In the genomic region with DNA sequence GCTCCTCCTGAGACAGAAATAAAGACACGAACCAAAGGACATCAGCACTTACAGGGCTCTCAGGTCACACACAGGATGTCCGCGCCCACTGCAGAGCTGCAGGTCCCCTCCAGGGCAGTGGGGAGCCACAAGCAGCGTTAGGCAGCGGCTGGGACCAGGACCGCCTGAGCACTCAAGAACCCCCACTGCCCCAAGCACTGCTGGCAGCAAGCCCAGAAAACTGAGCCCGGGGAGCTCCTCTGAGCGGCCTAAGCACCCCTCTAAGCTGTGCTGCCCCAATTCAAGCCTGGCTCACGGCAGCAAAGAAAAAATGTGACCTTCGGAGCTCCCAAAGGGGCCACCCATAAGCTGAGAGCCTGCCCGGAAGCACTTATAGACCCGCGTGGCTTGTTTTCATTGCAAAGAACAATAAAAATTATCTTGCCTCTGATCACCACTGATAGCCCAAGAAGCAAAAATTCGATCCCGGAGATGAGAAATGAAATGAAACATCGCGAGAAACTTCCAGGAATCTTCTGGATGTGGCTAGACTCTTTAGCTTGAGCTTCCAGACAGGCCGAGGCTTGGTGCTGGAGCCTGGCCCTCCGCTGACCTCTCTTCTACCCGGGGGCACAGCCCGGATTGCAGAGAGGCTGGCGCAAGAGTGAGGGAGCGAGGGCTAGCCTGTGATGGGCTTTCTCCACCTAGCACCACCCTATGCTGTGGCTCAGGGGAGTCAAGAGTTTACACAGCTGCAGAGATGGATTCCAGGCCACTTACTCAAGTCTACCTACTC, we compare ENCODE assay signal across 11 cellular contexts. TPM values are rescaled to one million over a fixed set of nuclear protein-coding genes. Genes with fewer than 3 reads are reported as not detected.
DNase-seq lines count a peak whose midpoint lies in the region; ATAC-seq, FAIRE-seq and TF ChIP-seq lines count a peak whose summit lies in the region.
"Had no signal": no experiment of that assay in that cellular context is flagged by ENCODE, and none has a peak within 500 bp of the region (broad histone marks: within the 10 kb centered on the region; RNA-seq: fewer than 3 reads in every experiment).

No MANE protein-coding gene starts in this region.

- DNase-seq in HTR-8/SVneo (ENCODE audit: insufficient read length, low spot score), result peak; percentile 65
- DNase-seq in kidney epithelial cell (ENCODE audit: low read depth), result peak; percentile 70
- peak; percentile 24 to 47 for DNase-seq in thyroid gland
- DNase-seq in NCI-H1092 (lab: John Stamatoyannopoulos, UW), result no peak
- no peak for DNase-seq in activated naive CD4-positive, alpha-beta T cell treated with anti-CD3 and anti-CD28 coated beads for 36 hours
- DNase-seq: activated CD4-positive, alpha-beta memory T cell treated with anti-CD3 and anti-CD28 coated beads, Interleukin-2, amount 10 ng/mL, durations not matched to agents 7 days and 5 days; activated naive CD8-positive, alpha-beta T cell treated with anti-CD3 and anti-CD28 coated beads, Interleukin-2, amount 10 ng/mL, durations not matched to agents 7 days and 5 days; NCI-H187; stimulated activated CD4-positive, alpha-beta T cell treated with anti-CD3 and anti-CD28 coated beads, Interleukin-2, amount 100 ng/mL, for 48 hours had no signal

- CTCF ChIA-PET in activated naive CD4-positive, alpha-beta T cell treated with anti-CD3 and anti-CD28 coated beads for 36 hours (lab: Charles Lee), result interaction anchor here (0.6 to 0.7 kb wide), 2 partner anchors 10 to 1783 kb away, joined by 3 to 6 read pairs; no protein-coding TSS in a partner anchor

- peaks cover 23% of the 10 kb centered on the region for H3K36me3 Mint-ChIP-seq in activated naive CD4-positive, alpha-beta T cell treated with anti-CD3 and anti-CD28 coated beads for 36 hours (ENCODE audit: low read depth)

- H3K36me3 ChIP-seq in kidney epithelial cell (ENCODE audit: control insufficient read depth, insufficient read depth, low read length) (peaks cover 2% of the 10 kb centered on the region), thyroid gland (peaks cover 49 to 52% of the 10 kb centered on the region in 2 donors)

- H3K27me3 ChIP-seq in kidney epithelial cell (ENCODE audit: control insufficient read depth, insufficient read depth, low read length) (no peaks in the 10 kb centered on the region), thyroid gland (no peaks in the 10 kb centered on the region)

- H3K4me1 ChIP-seq in thyroid gland, result peaks cover 4 to 5% of the 10 kb centered on the region in 2 donors

- H3K27me3 Mint-ChIP-seq in activated naive CD4-positive, alpha-beta T cell treated with anti-CD3 and anti-CD28 coated beads for 36 hours (ENCODE audit: low read depth), result no peaks in the 10 kb centered on the region
- H3K27me3 Mint-ChIP-seq: activated CD4-positive, alpha-beta memory T cell treated with anti-CD3 and anti-CD28 coated beads, Interleukin-2, amount 10 ng/mL, durations not matched to agents 7 days and 5 days; activated naive CD8-positive, alpha-beta T cell treated with anti-CD3 and anti-CD28 coated beads, Interleukin-2, amount 10 ng/mL, durations not matched to agents 7 days and 5 days had no signal

- peak; percentile 69 for FAIRE-seq in HTR-8/SVneo (lab: Jason Lieb, UNC)

- no peak for TF ChIP-seq CTCF in VCaP (conservative IDR thresholded peaks at IDR 0.05)
- no peak for TF ChIP-seq CTCF in kidney epithelial cell (IDR thresholded peaks at IDR 0.05; ENCODE audit: insufficient read depth, low read length, poor library complexity, severe bottlenecking)
- no peak for TF ChIP-seq CTCF in thyroid gland (IDR thresholded peaks at IDR 0.05)

- 59 to 69% methylated on average over 20 to 21 of the region's 23 CpGs for whole genome bisulfite sequencing in thyroid gland, 2 donors

- H3K4me3 ChIP-seq in kidney epithelial cell (ENCODE audit: low read depth, low read length) (no peak overlapping the region), thyroid gland (replicated peaks in 1 of 3) (no peak overlapping the region)

- no peaks in the 10 kb centered on the region for H3K9me3 Mint-ChIP-seq in activated naive CD4-positive, alpha-beta T cell treated with anti-CD3 and anti-CD28 coated beads for 36 hours
- H3K9me3 Mint-ChIP-seq: activated CD4-positive, alpha-beta memory T cell treated with anti-CD3 and anti-CD28 coated beads, Interleukin-2, amount 10 ng/mL, durations not matched to agents 7 days and 5 days; activated naive CD8-positive, alpha-beta T cell treated with anti-CD3 and anti-CD28 coated beads, Interleukin-2, amount 10 ng/mL, durations not matched to agents 7 days and 5 days had no signal

- H3K4me3 Mint-ChIP-seq in activated naive CD4-positive, alpha-beta T cell treated with anti-CD3 and anti-CD28 coated beads for 36 hours, result no peak overlapping the region
- H3K4me3 Mint-ChIP-seq: activated CD4-positive, alpha-beta memory T cell treated with anti-CD3 and anti-CD28 coated beads, Interleukin-2, amount 10 ng/mL, durations not matched to agents 7 days and 5 days; activated naive CD8-positive, alpha-beta T cell treated with anti-CD3 and anti-CD28 coated beads, Interleukin-2, amount 10 ng/mL, durations not matched to agents 7 days and 5 days had no signal

- H3K27ac ChIP-seq in VCaP (peak overlapping the region; percentile 73), thyroid gland (no peak overlapping the region)

- H3K4me1 Mint-ChIP-seq in activated naive CD4-positive, alpha-beta T cell treated with anti-CD3 and anti-CD28 coated beads for 36 hours (ENCODE audit: low read depth), result peaks cover 10% of the 10 kb centered on the region

- no peak for ATAC-seq in HG03175 (IDR thresholded peaks at IDR 0.05; ENCODE audit: unreplicated experiment)

- H3K27ac Mint-ChIP-seq in activated naive CD4-positive, alpha-beta T cell treated with anti-CD3 and anti-CD28 coated beads for 36 hours, result no peak overlapping the region
- H3K27ac Mint-ChIP-seq: activated CD4-positive, alpha-beta memory T cell treated with anti-CD3 and anti-CD28 coated beads, Interleukin-2, amount 10 ng/mL, durations not matched to agents 7 days and 5 days; activated naive CD8-positive, alpha-beta T cell treated with anti-CD3 and anti-CD28 coated beads, Interleukin-2, amount 10 ng/mL, durations not matched to agents 7 days and 5 days had no signal

- TF ChIP-seq POLR2A in thyroid gland (IDR thresholded peaks at IDR 0.05), result no peak

- intact Hi-C loops in thyroid gland (cut with DNase I), result no loop called here
- intact Hi-C loops in activated naive CD4-positive, alpha-beta T cell treated with anti-CD3 and anti-CD28 coated beads for 36 hours (cut with micrococcal nuclease), result no loop called here

- H3K9me3 ChIP-seq in thyroid gland, result no peaks in the 10 kb centered on the region

RNA-seq across cellular contexts. Expression of a gene that starts 6.3 kb away (rescaled TPM):
- total RNA-seq in kidney epithelial cell (67.8 and 128 TPM in 2 replicates), thyroid gland (10 to 100 TPM; 32.0 to 50.7 (median 42.9) TPM)
- 10 to 100 TPM; 40.8 to 41.9 TPM for total RNA-seq in activated naive CD4-positive, alpha-beta T cell treated with anti-CD3 and anti-CD28 coated beads for 36 hours

RNA-seq across cellular contexts. Expression of a gene that starts 47.2 kb away (rescaled TPM):
- total RNA-seq in kidney epithelial cell (148 and 173 TPM in 2 replicates), thyroid gland (10 to 100 TPM; 48.0 to 72.6 (median 65.2) TPM)
- total RNA-seq in activated naive CD4-positive, alpha-beta T cell treated with anti-CD3 and anti-CD28 coated beads for 36 hours, result 10 to 100 TPM; 43.5 to 45.5 TPM

Comparison
In these comparisons a context has a peak if more than half of its experiments do, and no peak if none do; other contexts are left out.
1. DNase-seq: peak in HTR-8/SVneo (single experiment), kidney epithelial cell (single experiment) and thyroid gland (2 of 2); none in NCI-H1092 (single experiment) and activated naive CD4-positive, alpha-beta T cell treated with anti-CD3 and anti-CD28 coated beads for 36 hours (single experiment).